Comparison of ENCODE assay signal across 18 cellular contexts in genomic region chr4:36990108-36990872, GRCh38.
DNase-seq lines count a peak whose midpoint lies in the region; ATAC-seq, FAIRE-seq and TF ChIP-seq lines count a peak whose summit lies in the region.
"Had no signal": no experiment of that assay in that cellular context is flagged by ENCODE, and none has a peak within 500 bp of the region (broad histone marks: within the 10 kb centered on the region; RNA-seq: fewer than 3 reads in every experiment).

No MANE protein-coding gene starts in this region.

- no peak overlapping the region for H2AK5ac ChIP-seq in H1 (ENCODE audit: low read depth, low read length)

- H4K20me1 ChIP-seq in H1 (replicated peaks in 1 of 2; ENCODE audit: control insufficient read depth in 1 of 2, insufficient read depth in 2 of 2, low read length in 2 of 2), result no peaks in the 10 kb centered on the region
- H4K20me1 ChIP-seq in MM.1S (ENCODE audit: insufficient read depth, low read length), result no peaks in the 10 kb centered on the region

- no peak overlapping the region for H3K9ac ChIP-seq in H1 (replicated peaks in 1 of 4; ENCODE audit: extremely low read depth in 1 of 4, low read depth in 3 of 4, low read length in 3 of 4)
- no peak overlapping the region for H3K9ac ChIP-seq in MM.1S (ENCODE audit: low read length)

- ATAC-seq in GM18861 (IDR thresholded peaks at IDR 0.05; ENCODE audit: unreplicated experiment) (peak; percentile 91), GM21515 (IDR thresholded peaks at IDR 0.05; ENCODE audit: unreplicated experiment) (peak; percentile 90), HG03135 (IDR thresholded peaks at IDR 0.05; ENCODE audit: unreplicated experiment) (peak; percentile 84)
- ATAC-seq: activated CD8-positive, alpha-beta memory T cell treated with anti-CD3 and anti-CD28 coated beads, Interleukin-2, amount 10 ng/mL, durations not matched to agents 7 days and 5 days; PC-3 had no signal

- H3K9me3 ChIP-seq in H1 (ENCODE audit: insufficient read depth in 2 of 2, low read depth in 1 of 2, low read length in 1 of 2), result no peaks in the 10 kb centered on the region
- no peaks in the 10 kb centered on the region for H3K9me3 ChIP-seq in MM.1S (replicated peaks; ENCODE audit: insufficient read depth, low read length)
- H3K9me3 ChIP-seq: ovary had no signal

- H4K5ac ChIP-seq in H1 (ENCODE audit: insufficient read length, low read depth, low read length), result no peak overlapping the region

- no peak overlapping the region for H2BK5ac ChIP-seq in H1 (ENCODE audit: low read depth, low read length)

- H4K91ac ChIP-seq in H1 (replicated peaks; ENCODE audit: insufficient read length, low read length), result no peak overlapping the region

- H2BK12ac ChIP-seq in H1 (ENCODE audit: low read depth, low read length), result no peak overlapping the region

- DNase-seq in H1 (ENCODE audit: low read depth in 1 of 2, low spot score in 2 of 2), result no peak
- no peak for DNase-seq in NCI-H345 (lab: John Stamatoyannopoulos, UW)
- no peak for DNase-seq in stimulated activated CD4-positive, alpha-beta T cell treated with anti-CD3 and anti-CD28 coated beads, Interleukin-4, amount 100 ng/mL, for 4 hours
- DNase-seq in MM.1S, result no peak
- DNase-seq in OCI-M2 (lab: John Stamatoyannopoulos, UW; ENCODE audit: unreplicated experiment), result no peak
- DNase-seq: activated B cell treated with CpG ODN at 0.5 μM for 24 hours; activated CD8-positive, alpha-beta memory T cell treated with anti-CD3 and anti-CD28 coated beads, Interleukin-2, amount 10 ng/mL, durations not matched to agents 7 days and 5 days; activated naive CD8-positive, alpha-beta T cell treated with anti-CD3 and anti-CD28 coated beads for 36 hours; HFFc6; islet precursor cell; MV-4-11; NCI-H446 treated with DMSO at 0.1 percent for 48 hours; ovary; PC-3 had no signal

- no peak overlapping the region for H3K18ac ChIP-seq in H1 (ENCODE audit: extremely low read depth, low read length)

- no peak overlapping the region for H4K8ac ChIP-seq in H1 (ENCODE audit: extremely low read depth, insufficient read depth, low read length)

- H3K4me2 ChIP-seq in H1 (ENCODE audit: insufficient read depth in 1 of 2, low read depth in 2 of 2, low read length in 2 of 2) (no peak overlapping the region), MM.1S (ENCODE audit: low read depth, low read length) (no peak overlapping the region)

- H3K27me3 ChIP-seq in H1 (replicated peaks in 1 of 4; ENCODE audit: control insufficient read depth in 3 of 4, extremely low read depth in 1 of 4, insufficient read depth in 3 of 4, low read length in 3 of 4) (no peaks in the 10 kb centered on the region), MM.1S (replicated peaks; ENCODE audit: insufficient read depth, low read length) (no peaks in the 10 kb centered on the region)
- H3K27me3 ChIP-seq: ovary had no signal

- CTCF ChIA-PET in H1 (lab: Charles Lee; ENCODE audit: partially characterized antibody), result no interaction called here

- no peaks in the 10 kb centered on the region for H3K79me1 ChIP-seq in H1 (ENCODE audit: low read depth, low read length)

- H2BK15ac ChIP-seq in H1 (ENCODE audit: low read length), result no peak overlapping the region

- POLR2A ChIA-PET in H1 (lab: Charles Lee; ENCODE audit: partially characterized antibody), result no interaction called here

- no peak overlapping the region for H3K23ac ChIP-seq in H1 (ENCODE audit: insufficient read length)

- H3K4ac ChIP-seq in H1 (replicated peaks; ENCODE audit: insufficient read length, low read depth, low read length), result no peak overlapping the region

- no peak for TF ChIP-seq RAD21 in H1 (IDR thresholded peaks at IDR 0.05 in 1 of 2, conservative IDR thresholded peaks at IDR 0.05 in 1 of 2; ENCODE audit: low read depth in 2 of 2, low read length in 2 of 2)

- H2BK20ac ChIP-seq in H1 (ENCODE audit: low read length), result no peak overlapping the region

- 87% methylated on average over 3 of the region's 3 CpGs; no CpG with 5 or more reads in 1 of the 2 experiments for WGBS in H1 (ENCODE audit: extremely low coverage in 1 of 2, insufficient coverage in 1 of 2, insufficient read length in 1 of 2, insufficient replicate concordance in 2 of 2, low coverage in 1 of 2, low lambda C conversion rate in 2 of 2, missing lambda C conversion rate in 1 of 2), 2 experiments

- TF ChIP-seq EP300 in H1 (IDR thresholded peaks at IDR 0.05; ENCODE audit: borderline replicate concordance in 1 of 2, low read depth in 2 of 2, low read length in 2 of 2), result no peak

- H3K4me3 ChIP-seq in H1 (ENCODE audit: extremely low read depth in 1 of 4, insufficient read depth in 2 of 4, low read depth in 3 of 4, low read length in 4 of 4) (no peak overlapping the region), MM.1S (ENCODE audit: low read length) (no peak overlapping the region)
- H3K4me3 ChIP-seq: ovary had no signal

- no peaks in the 10 kb centered on the region for H3F3A ChIP-seq in MM.1S (ENCODE audit: insufficient read depth, low read length)

- no peaks in the 10 kb centered on the region for H3K9me2 ChIP-seq in MM.1S (replicated peaks; ENCODE audit: insufficient read depth, low read length)

- TF ChIP-seq POLR2A in H1 (IDR thresholded peaks at IDR 0.05; ENCODE audit: control extremely low read depth in 1 of 2, low read depth in 2 of 2, low read length in 2 of 2), result no peak

- H2BK120ac ChIP-seq in H1 (replicated peaks; ENCODE audit: low read depth, low read length), result no peak overlapping the region

- no peaks in the 10 kb centered on the region for H3K4me1 ChIP-seq in H1 (replicated peaks in 1 of 4; ENCODE audit: control insufficient read depth in 3 of 4, insufficient read depth in 4 of 4, low read length in 3 of 4)
- H3K4me1 ChIP-seq in MM.1S (ENCODE audit: low read length), result no peaks in the 10 kb centered on the region

- H3K56ac ChIP-seq in H1 (replicated peaks; ENCODE audit: insufficient read length, low read depth, low read length), result no peak overlapping the region

- FAIRE-seq in H1 (lab: Jason Lieb, UNC), result no peak
- FAIRE-seq: endothelial cell of umbilical vein had no signal

- H3K36me3 ChIP-seq in H1 (ENCODE audit: control insufficient read depth in 2 of 4, insufficient read depth in 4 of 4, low read length in 3 of 4) (no peaks in the 10 kb centered on the region), MM.1S (replicated peaks; ENCODE audit: insufficient read depth, low read length) (no peaks in the 10 kb centered on the region)
- H3K36me3 ChIP-seq: ovary had no signal

- H2AFZ ChIP-seq in H1 (ENCODE audit: low read length) (peak overlapping the region; percentile 28; the same call in 1 of the 2 replicates), MM.1S (ENCODE audit: low read length) (no peak overlapping the region)

- no peaks in the 10 kb centered on the region for H3K23me2 ChIP-seq in H1 (ENCODE audit: low read depth, low read length)

- H3K79me2 ChIP-seq in H1 (ENCODE audit: control insufficient read depth in 1 of 2, insufficient read depth in 2 of 2, low read length in 2 of 2), result no peaks in the 10 kb centered on the region
- no peaks in the 10 kb centered on the region for H3K79me2 ChIP-seq in MM.1S (ENCODE audit: low read length)

- H3K14ac ChIP-seq in H1 (ENCODE audit: insufficient read length), result no peak overlapping the region

- H3K27ac ChIP-seq in H1 (ENCODE audit: low read depth, low read length), result no peak overlapping the region
- no peak overlapping the region for H3K27ac ChIP-seq in MM.1S (ENCODE audit: low read length)
- H3K27ac ChIP-seq: ovary had no signal

- no peak for TF ChIP-seq CTCF in H1 (IDR thresholded peaks at IDR 0.05; ENCODE audit: control extremely low read depth in 1 of 3, insufficient read depth in 1 of 3, low read depth in 1 of 3, low read length in 3 of 3)
- TF ChIP-seq CTCF in MM.1S (IDR thresholded peaks at IDR 0.05; ENCODE audit: low read length), result no peak

TF ChIP-seq in H1, 55 proteins besides CTCF, POLR2A, EP300 and RAD21:
- no peak for TF ChIP-seq RXRA (IDR thresholded peaks at IDR 0.05; ENCODE audit: insufficient read depth, low read depth, low read length)
- no peak for TF ChIP-seq KDM1A (IDR thresholded peaks at IDR 0.05; ENCODE audit: borderline replicate concordance, low read length)
- TF ChIP-seq POU5F1 (IDR thresholded peaks at IDR 0.05; ENCODE audit: low read depth, low read length), result no peak
- no peak for TF ChIP-seq TAF7 (optimal IDR thresholded peaks at IDR 0.05; ENCODE audit: borderline replicate concordance, low read depth, low read length)
- no peak for TF ChIP-seq RBBP5 (IDR thresholded peaks at IDR 0.05; ENCODE audit: borderline replicate concordance, low read depth, low read length)
- TF ChIP-seq SP4 (IDR thresholded peaks at IDR 0.05; ENCODE audit: low read length), result no peak
- TF ChIP-seq GTF2F1 (IDR thresholded peaks at IDR 0.05; ENCODE audit: borderline replicate concordance, low read depth, low read length), result no peak
- TF ChIP-seq NANOG (IDR thresholded peaks at IDR 0.05; ENCODE audit: insufficient read depth, low read depth, low read length, poor library complexity, severe bottlenecking), result no peak
- TF ChIP-seq KDM5A (IDR thresholded peaks at IDR 0.05; ENCODE audit: low read length), result no peak
- TF ChIP-seq TAF1 (IDR thresholded peaks at IDR 0.05; ENCODE audit: low read depth, low read length), result no peak
- TF ChIP-seq SIRT6 (IDR thresholded peaks at IDR 0.05; ENCODE audit: low read length), result no peak
